Comparison of ENCODE assay signal across 15 cellular contexts in genomic region chr1:244406337-244406736, GRCh38. TPM values are rescaled to one million over a fixed set of nuclear protein-coding genes. Genes with fewer than 3 reads are reported as not detected.
DNase-seq lines count a peak whose midpoint lies in the region; ATAC-seq and TF ChIP-seq lines count a peak whose summit lies in the region.
"Had no signal": no experiment of that assay in that cellular context is flagged by ENCODE, and none has a peak within 500 bp of the region (broad histone marks: within the 10 kb centered on the region; RNA-seq: fewer than 3 reads in every experiment).

No MANE protein-coding gene starts in this region.

- no peak for TF ChIP-seq EP300 in esophagus muscularis mucosa (IDR thresholded peaks at IDR 0.05)

- H3K36me3 ChIP-seq in GM06990 (ENCODE audit: control insufficient read depth, insufficient read depth, low read length) (peaks cover 1% of the 10 kb centered on the region; the same call in 1 of the 2 replicates), esophagus muscularis mucosa (peaks cover 9 to 75% (median 41%) of the 10 kb centered on the region in 4 donors)

- TF ChIP-seq POLR2A in esophagus muscularis mucosa (IDR thresholded peaks at IDR 0.05; ENCODE audit: low read depth), result no peak

- H3K4me1 ChIP-seq in esophagus muscularis mucosa, result peaks cover 0 to 33% (median 20%) of the 10 kb centered on the region in 4 donors

- DNase-seq in GM06990 (ENCODE audit: extremely low read depth, insufficient read length) (peak; percentile 52), GM19238 (ENCODE audit: insufficient read length, low spot score) (peak; percentile 30), esophagus muscularis mucosa (ENCODE audit: extremely low spot score) (no peak), NCI-H1930 (lab: John Stamatoyannopoulos, UW) (no peak), NCI-H1417 (lab: John Stamatoyannopoulos, UW) (no peak)
- no peak for DNase-seq in effector CD8-positive, alpha-beta T cell (lab: John Stamatoyannopoulos, UW)
- DNase-seq: activated T-cell treated with anti-CD3 and anti-CD28 coated beads, Interleukin-2, amount 50 U/mL, for 4 hours; foreskin melanocyte; mammary epithelial cell; NCI-H1105; right cardiac atrium; T-helper 9 cell had no signal

- TF ChIP-seq CTCF in GM06990 (IDR thresholded peaks at IDR 0.05; ENCODE audit: insufficient read depth, low read length, poor library complexity, severe bottlenecking) (no peak), esophagus muscularis mucosa (IDR thresholded peaks at IDR 0.05) (no peak)

- no peak overlapping the region for H3K4me3 ChIP-seq in GM06990 (replicated peaks; ENCODE audit: low read depth, low read length)
- no peak overlapping the region for H3K4me3 ChIP-seq in esophagus muscularis mucosa
- H3K4me3 ChIP-seq: A549 had no signal

- ATAC-seq in HG02623 (IDR thresholded peaks at IDR 0.05; ENCODE audit: unreplicated experiment) (peak; percentile 80), HG03442 (IDR thresholded peaks at IDR 0.05; ENCODE audit: unreplicated experiment) (peak; percentile 91)
- ATAC-seq: A549; activated T-cell treated with anti-CD3 and anti-CD28 coated beads, Interleukin-2, amount 50 U/mL, for 4 hours; right cardiac atrium had no signal

- WGBS in esophagus muscularis mucosa, result 85% methylated on average over 4 of the region's 4 CpGs

- H3K27me3 ChIP-seq in GM06990 (replicated peaks; ENCODE audit: control insufficient read depth, insufficient read depth, low read length) (no peaks in the 10 kb centered on the region), esophagus muscularis mucosa (no peaks in the 10 kb centered on the region)

- peaks cover 0 to 6% (median 1%) of the 10 kb centered on the region in 4 donors for H3K9me3 ChIP-seq in esophagus muscularis mucosa

- intact Hi-C loops in esophagus muscularis mucosa (cut with DNase I), result no loop called here

- H3K27ac ChIP-seq in esophagus muscularis mucosa (replicated peaks in 1 of 4), result no peak overlapping the region
- H3K27ac ChIP-seq: A549 had no signal

RNA-seq across cellular contexts. Expression of gene ADSS2, which starts 45.4 kb away (rescaled TPM):
- total RNA-seq in esophagus muscularis mucosa, result 10 to 100 TPM; 40.9 to 49.4 (median 46.7) TPM

RNA-seq across cellular contexts. Expression of gene CATSPERE, which starts 54.7 kb away (rescaled TPM):
- 1 to 10 TPM; 1.4 to 3.5 (median 2.1) TPM for total RNA-seq in esophagus muscularis mucosa
- total RNA-seq: activated T-cell treated with anti-CD3 and anti-CD28 coated beads, Interleukin-2, amount 50 U/mL, for 4 hours had no signal

Comparison
In these comparisons a context has a peak if more than half of its experiments do, and no peak if none do; other contexts are left out.
1. DNase-seq: peak in GM06990 (single experiment) and GM19238 (single experiment); none in esophagus muscularis mucosa (single experiment), effector CD8-positive, alpha-beta T cell (single experiment), NCI-H1930 (0 of 2) and NCI-H1417 (0 of 3).